In genomic region chr11:8705171-8705570, GRCh38 we compare ENCODE assay signal across 1 cellular context.
TF ChIP-seq lines count a peak whose summit lies in the region.

No MANE protein-coding gene starts in this region.

TF ChIP-seq in K562, 482 proteins besides CTCF, POLR2A, EP300 and RAD21:
- TF ChIP-seq SPI1 (IDR thresholded peaks at IDR 0.05; ENCODE audit: borderline replicate concordance, low read depth, low read length) (peak; percentile 33; the same call in 1 of the 2 replicates), CBFA2T3 (IDR thresholded peaks at IDR 0.05) (no peak)
- TF ChIP-seq, protein P1, sequence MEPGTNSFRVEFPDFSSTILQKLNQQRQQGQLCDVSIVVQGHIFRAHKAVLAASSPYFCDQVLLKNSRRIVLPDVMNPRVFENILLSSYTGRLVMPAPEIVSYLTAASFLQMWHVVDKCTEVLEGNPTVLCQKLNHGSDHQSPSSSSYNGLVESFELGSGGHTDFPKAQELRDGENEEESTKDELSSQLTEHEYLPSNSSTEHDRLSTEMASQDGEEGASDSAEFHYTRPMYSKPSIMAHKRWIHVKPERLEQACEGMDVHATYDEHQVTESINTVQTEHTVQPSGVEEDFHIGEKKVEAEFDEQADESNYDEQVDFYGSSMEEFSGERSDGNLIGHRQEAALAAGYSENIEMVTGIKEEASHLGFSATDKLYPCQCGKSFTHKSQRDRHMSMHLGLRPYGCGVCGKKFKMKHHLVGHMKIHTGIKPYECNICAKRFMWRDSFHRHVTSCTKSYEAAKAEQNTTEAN (CRISPR knock-in tag; IDR thresholded peaks at IDR 0.05), result no peak
